10 cellular contexts compared by ENCODE assay signal in genomic region chr20:41366546-41367392, GRCh38. TPM values are rescaled to one million over a fixed set of nuclear protein-coding genes. Genes with fewer than 3 reads are reported as not detected.
DNase-seq lines count a peak whose midpoint lies in the region; FAIRE-seq and TF ChIP-seq lines count a peak whose summit lies in the region.
"Had no signal": no experiment of that assay in that cellular context is flagged by ENCODE, and none has a peak within 500 bp of the region (broad histone marks: within the 10 kb centered on the region; RNA-seq: fewer than 3 reads in every experiment).

Gene EMILIN3, minus strand, starts transcription at chr20:41366818. Its CDS starts 184 bp downstream, at chr20:41366634.

- H3K79me2 ChIP-seq in hepatocyte, result no peaks in the 10 kb centered on the region

- TF ChIP-seq CTCF in hepatocyte (IDR thresholded peaks at IDR 0.05; ENCODE audit: poor library complexity), result no peak

- H3K4me3 ChIP-seq in SK-N-MC, result peak within 1 kb of the TSS; percentile 65
- H3K4me3 ChIP-seq in hepatocyte, result peak within 1 kb of the TSS; percentile 26
- H3K4me3 ChIP-seq in small intestine (ENCODE audit: low read depth in 1 of 2, low read length in 2 of 2), result peak within 1 kb of the TSS; percentile 7 to 38

- DNase-seq in NCI-H2196 (lab: John Stamatoyannopoulos, UW; ENCODE audit: unreplicated experiment) (peak; percentile 7), NCI-H2196 treated with DMSO at 0.1 percent for 48 hours (lab: John Stamatoyannopoulos, UW; ENCODE audit: unreplicated experiment) (no peak), SK-N-MC (ENCODE audit: low read depth, low spot score) (no peak), hepatocyte (ENCODE audit: low spot score) (peak; percentile 62), small intestine (no peak), inferior parietal cortex (ENCODE audit: extremely low spot score) (no peak)
- no peak for DNase-seq in stimulated activated CD4-positive, alpha-beta T cell treated with anti-CD3 and anti-CD28 coated beads, Interleukin-15, amount 100 ng/mL, for 24 hours
- DNase-seq in activated CD8-positive, alpha-beta memory T cell treated with anti-CD3 and anti-CD28 coated beads for 24 hours, result no peak

- H3K27ac ChIP-seq in SK-N-MC, result no peak within 1 kb of the TSS
- no peak within 1 kb of the TSS for H3K27ac ChIP-seq in hepatocyte
- H3K27ac ChIP-seq in small intestine (ENCODE audit: low read depth in 1 of 2, low read length in 1 of 2), result no peak within 1 kb of the TSS
- H3K27ac ChIP-seq: C4-2B had no signal

- H3K36me3 ChIP-seq in SK-N-MC (ENCODE audit: insufficient read depth, low read length), result no peaks in the 10 kb centered on the region
- no peaks in the 10 kb centered on the region for H3K36me3 ChIP-seq in hepatocyte (replicated peaks; ENCODE audit: insufficient read depth, low read depth)
- H3K36me3 ChIP-seq in small intestine (ENCODE audit: control insufficient read depth in 2 of 2, insufficient read depth in 2 of 2, low read length in 2 of 2), result no peaks in the 10 kb centered on the region

- H3K27me3 ChIP-seq in hepatocyte, result peaks cover 42% of the 10 kb centered on the region
- peaks cover 9 to 18% of the 10 kb centered on the region in 2 donors for H3K27me3 ChIP-seq in small intestine (ENCODE audit: control insufficient read depth in 2 of 2, insufficient read depth in 2 of 2, low read length in 2 of 2)

- peak within 1 kb of the TSS; percentile 87 for H3K4me2 ChIP-seq in hepatocyte

- WGBS in hepatocyte (ENCODE audit: low lambda C conversion rate, missing lambda C conversion rate), result 13% methylated on average over 40 of the region's 93 CpGs
- 7 to 20% (median 7%) methylated on average over 18 to 93 of the region's 93 CpGs for WGBS in small intestine, 3 donors

- FAIRE-seq in small intestine (lab: Jason Lieb, UNC), result no peak

- H3K9me3 ChIP-seq in SK-N-MC (ENCODE audit: low read depth, low read length) (no peaks in the 10 kb centered on the region), hepatocyte (ENCODE audit: low read depth) (no peaks in the 10 kb centered on the region), small intestine (ENCODE audit: control insufficient read depth, low read depth) (no peaks in the 10 kb centered on the region)

- H2AFZ ChIP-seq in hepatocyte, result peak within 1 kb of the TSS; percentile 56

- peaks cover 3% of the 10 kb centered on the region for H4K20me1 ChIP-seq in hepatocyte (ENCODE audit: insufficient read depth, poor library complexity, severe bottlenecking)

- no peaks in the 10 kb centered on the region for H3K9me2 ChIP-seq in hepatocyte (replicated peaks; ENCODE audit: insufficient read depth)

- H3K9ac ChIP-seq in SK-N-MC (ENCODE audit: insufficient read length), result no peak within 1 kb of the TSS

- H3K4me1 ChIP-seq in hepatocyte (ENCODE audit: insufficient read depth), result no peaks in the 10 kb centered on the region
- H3K4me1 ChIP-seq in small intestine (ENCODE audit: control insufficient read depth in 2 of 2, insufficient read depth in 1 of 2, low read depth in 1 of 2, low read length in 1 of 2), result no peaks in the 10 kb centered on the region

RNA-seq across cellular contexts. Expression of gene EMILIN3, which starts in this region (rescaled TPM):
- 8.0 and 9.5 TPM in 2 replicates for total RNA-seq in hepatocyte
- polyA plus RNA-seq in hepatocyte, result 2.8 and 3.0 TPM in 2 replicates
- 1 to 10 TPM in 2 of 3 donors, under 1 TPM in 1; 0.54 to 1.6 (median 1.0) TPM for polyA plus RNA-seq in small intestine
- total RNA-seq: renal cortical epithelial cell had no signal

Comparison
In these comparisons a context has a peak if more than half of its experiments do, and no peak if none do; other contexts are left out.
1. DNase-seq: peak in NCI-H2196 (single experiment) and hepatocyte (single experiment); none in NCI-H2196 treated with DMSO at 0.1 percent for 48 hours (single experiment), SK-N-MC (single experiment), small intestine (single experiment), stimulated activated CD4-positive, alpha-beta T cell treated with anti-CD3 and anti-CD28 coated beads, Interleukin-15, amount 100 ng/mL, for 24 hours (single experiment), inferior parietal cortex (single experiment) and activated CD8-positive, alpha-beta memory T cell treated with anti-CD3 and anti-CD28 coated beads for 24 hours (single experiment).
2. Peak in every context shown above with its lines, with median percentiles within 50 percentile points of each other: H3K4me3 ChIP-seq.